In genomic region chr11:21634491-21634890, GRCh38 we compare ENCODE assay signal across 32 cellular contexts.
"Had no signal": no experiment of that assay in that cellular context is flagged by ENCODE, and none has a peak within 500 bp of the region (broad histone marks: within the 10 kb centered on the region; RNA-seq: fewer than 3 reads in every experiment).

No MANE protein-coding gene starts in this region.

- H3K27me3 ChIP-seq: ascending aorta, esophagus muscularis mucosa, foreskin keratinocyte, gastroesophageal sphincter, heart right ventricle, hepatocyte had no signal

- H3K4me2 ChIP-seq: hepatocyte had no signal

- H3K4me3 ChIP-seq: ascending aorta, esophagus muscularis mucosa, gastroesophageal sphincter, heart right ventricle, hepatocyte had no signal

- H3K27ac Mint-ChIP-seq: activated B cell treated with CpG ODN at 0.5 μM for 24 hours; activated CD8-positive, alpha-beta memory T cell treated with anti-CD3 and anti-CD28 coated beads, Interleukin-2, amount 10 ng/mL, durations not matched to agents 7 days and 5 days; activated CD8-positive, alpha-beta T cell treated with anti-CD3 and anti-CD28 coated beads for 36 hours; activated naive CD4-positive, alpha-beta T cell treated with anti-CD3 and anti-CD28 coated beads for 36 hours; activated naive CD4-positive, alpha-beta T cell treated with anti-CD3 and anti-CD28 coated beads, Interleukin-2, amount 50 U/mL, for 72 hours; activated naive CD8-positive, alpha-beta T cell treated with anti-CD3 and anti-CD28 coated beads, Interleukin-2, amount 10 ng/mL, durations not matched to agents 7 days and 5 days; activated T-helper 1 cell treated with anti-CD3 and anti-CD28 coated beads, Interleukin-12 subunit alpha, Interleukin-12 subunit beta, Interleukin-2, Interleukin-4 antibody, amounts not matched to agents 30 ng/mL and 10 ng/mL and 1 ng/mL, durations not matched to agents 14 hours and 24 hours and 36 hours; activated T-helper 2 cell treated with anti-CD3 and anti-CD28 coated beads, Interferon-gamma antibody, Interleukin-2, Interleukin-4, amounts not matched to agents 10 μg/mL and 5 μg/mL and 100 μg/mL, durations not matched to agents 14 hours and 24 hours and 36 hours; brain; effector memory CD8-positive, alpha-beta T cell; T-helper 2 cell treated with Interferon-gamma antibody and Interleukin-4, amounts not matched to agents 5 μg/mL and 100 μg/mL, for 36 hours had no signal

- H3K79me2 ChIP-seq: hepatocyte had no signal

- H3K27me3 Mint-ChIP-seq: activated B cell treated with CpG ODN at 0.5 μM for 24 hours; activated CD8-positive, alpha-beta memory T cell treated with anti-CD3 and anti-CD28 coated beads, Interleukin-2, amount 10 ng/mL, durations not matched to agents 7 days and 5 days; activated CD8-positive, alpha-beta T cell treated with anti-CD3 and anti-CD28 coated beads for 36 hours; activated naive CD8-positive, alpha-beta T cell treated with anti-CD3 and anti-CD28 coated beads, Interleukin-2, amount 10 ng/mL, durations not matched to agents 7 days and 5 days; effector memory CD8-positive, alpha-beta T cell had no signal

- H3K4me1 Mint-ChIP-seq: activated B cell treated with CpG ODN at 0.5 μM for 24 hours; activated CD8-positive, alpha-beta memory T cell treated with anti-CD3 and anti-CD28 coated beads, Interleukin-2, amount 10 ng/mL, durations not matched to agents 7 days and 5 days; activated naive CD8-positive, alpha-beta T cell treated with anti-CD3 and anti-CD28 coated beads, Interleukin-2, amount 10 ng/mL, durations not matched to agents 7 days and 5 days; brain had no signal

- H3K9me3 ChIP-seq: ascending aorta, esophagus muscularis mucosa, gastroesophageal sphincter had no signal

- H3K36me3 ChIP-seq: ascending aorta, esophagus muscularis mucosa, gastroesophageal sphincter, heart right ventricle, WERI-Rb-1 had no signal

- H3K27ac ChIP-seq: ascending aorta, esophagus muscularis mucosa, foreskin keratinocyte, gastroesophageal sphincter, heart right ventricle, hepatocyte, WERI-Rb-1 had no signal

- FAIRE-seq: bronchial epithelial cell, colon had no signal

- H3K9me3 Mint-ChIP-seq: activated B cell treated with CpG ODN at 0.5 μM for 24 hours; activated naive CD8-positive, alpha-beta T cell treated with anti-CD3 and anti-CD28 coated beads, Interleukin-2, amount 10 ng/mL, durations not matched to agents 7 days and 5 days had no signal

- DNase-seq: activated B cell treated with CpG ODN at 0.5 μM for 24 hours; activated CD4-positive, alpha-beta T cell treated with anti-CD3 and anti-CD28 coated beads for 48 hours; activated CD4-positive, alpha-beta T cell treated with anti-CD3 and anti-CD28 coated beads, Interleukin-2, amount 50 U/mL, for 1 hour; activated CD4-positive, alpha-beta T cell treated with anti-CD3 and anti-CD28 coated beads, Interleukin-2, amount 50 U/mL, for 48 hours; activated CD8-positive, alpha-beta memory T cell treated with anti-CD3 and anti-CD28 coated beads, Interleukin-2, amount 10 ng/mL, durations not matched to agents 7 days and 5 days; activated CD8-positive, alpha-beta memory T cell treated with anti-CD3 and anti-CD28 coated beads, Interleukin-2, amount 50 U/mL, for 4 hours; activated CD8-positive, alpha-beta T cell treated with anti-CD3 and anti-CD28 coated beads for 36 hours; activated effector memory CD4-positive, alpha-beta T cell treated with anti-CD3 and anti-CD28 coated beads, Interleukin-2, amount 50 U/mL, for 16 hours; activated naive CD4-positive, alpha-beta T cell treated with anti-CD3 and anti-CD28 coated beads for 36 hours; activated naive CD8-positive, alpha-beta T cell treated with anti-CD3 and anti-CD28 coated beads, Interleukin-2, amount 10 ng/mL, durations not matched to agents 7 days and 5 days; activated T-cell treated with anti-CD3 and anti-CD28 coated beads, Interleukin-2, amount 50 U/mL, for 1 hour; activated T-cell treated with anti-CD3 and anti-CD28 coated beads, Interleukin-2, amount 50 U/mL, for 48 hours; cortex of kidney; dermis blood vessel endothelial cell; effector CD4-positive, alpha-beta T cell; effector memory CD8-positive, alpha-beta T cell; erythroblast; foreskin keratinocyte; heart right ventricle; T1000; WERI-Rb-1 had no signal

- H3K4me1 ChIP-seq: ascending aorta, esophagus muscularis mucosa, foreskin keratinocyte, gastroesophageal sphincter, heart right ventricle had no signal

- H2AFZ ChIP-seq: hepatocyte had no signal

- H3K4me3 Mint-ChIP-seq: activated B cell treated with CpG ODN at 0.5 μM for 24 hours; activated CD8-positive, alpha-beta memory T cell treated with anti-CD3 and anti-CD28 coated beads, Interleukin-2, amount 10 ng/mL, durations not matched to agents 7 days and 5 days; activated CD8-positive, alpha-beta T cell treated with anti-CD3 and anti-CD28 coated beads for 36 hours; activated naive CD4-positive, alpha-beta T cell treated with anti-CD3 and anti-CD28 coated beads for 36 hours; activated naive CD8-positive, alpha-beta T cell treated with anti-CD3 and anti-CD28 coated beads, Interleukin-2, amount 10 ng/mL, durations not matched to agents 7 days and 5 days; activated T-helper 1 cell treated with anti-CD3 and anti-CD28 coated beads, Interleukin-12 subunit alpha, Interleukin-12 subunit beta, Interleukin-2, Interleukin-4 antibody, amounts not matched to agents 30 ng/mL and 10 ng/mL and 1 ng/mL, durations not matched to agents 14 hours and 24 hours and 36 hours; brain; effector memory CD8-positive, alpha-beta T cell; T-helper 2 cell treated with Interferon-gamma antibody and Interleukin-4, amounts not matched to agents 5 μg/mL and 100 μg/mL, for 36 hours had no signal

- H3K36me3 Mint-ChIP-seq: activated CD8-positive, alpha-beta memory T cell treated with anti-CD3 and anti-CD28 coated beads, Interleukin-2, amount 10 ng/mL, durations not matched to agents 7 days and 5 days; activated naive CD4-positive, alpha-beta T cell treated with anti-CD3 and anti-CD28 coated beads, Interleukin-2, amount 50 U/mL, for 72 hours; activated naive CD8-positive, alpha-beta T cell treated with anti-CD3 and anti-CD28 coated beads, Interleukin-2, amount 10 ng/mL, durations not matched to agents 7 days and 5 days; brain had no signal
